In genomic region chr11:70467196-70468085, GRCh38 we compare ENCODE assay signal across 8 cellular contexts.
DNase-seq lines count a peak whose midpoint lies in the region; ATAC-seq, FAIRE-seq and TF ChIP-seq lines count a peak whose summit lies in the region.

No MANE protein-coding gene starts in this region.

- CTCF ChIA-PET in A549 (lab: Yijun Ruan, JAX), result interaction anchor here (0.6 to 3.4 kb wide), 27 partner anchors 8 to 872 kb away, joined by 3 to 22 read pairs (median 3); partner anchors contain the start of gene SHANK2
- CTCF ChIA-PET in CD8-positive, alpha-beta memory T cell (lab: Charles Lee), result no interaction called here

- 37% methylated on average over 20 of the region's 20 CpGs for WGBS in A549 (ENCODE audit: missing lambda C conversion rate)
- WGBS in pancreas, 2 donors, result 28 to 30% methylated on average over 20 of the region's 20 CpGs

- peak; percentile 92 to 95 for TF ChIP-seq RAD21 in A549 (conservative IDR thresholded peaks at IDR 0.05 in 1 of 2, IDR thresholded peaks at IDR 0.05 in 1 of 2)

- no peak for FAIRE-seq in A549 (lab: Jason Lieb, UNC)
- FAIRE-seq in frontal cortex (lab: Jason Lieb, UNC), result peak; percentile 90
- peak; percentile 72 for FAIRE-seq in pancreas (lab: Jason Lieb, UNC)

- intact Hi-C loops in pancreas (cut with DNase I), result loop anchor here in 1 of 3 donors (10.0 kb wide), 1 partner anchor 287 kb away; no protein-coding TSS in a partner anchor

- H3K9me3 ChIP-seq in A549, result no peaks in the 10 kb centered on the region
- H3K9me3 ChIP-seq in pancreas, result no peaks in the 10 kb centered on the region
- no peaks in the 10 kb centered on the region for H3K9me3 ChIP-seq in CD8-positive, alpha-beta memory T cell (ENCODE audit: low read length)

- H3K27me3 ChIP-seq in pancreas, result no peaks in the 10 kb centered on the region
- H3K27me3 ChIP-seq in CD8-positive, alpha-beta memory T cell (ENCODE audit: insufficient read depth, low read length, poor library complexity, severe bottlenecking), result no peaks in the 10 kb centered on the region

- peak; percentile 92 for TF ChIP-seq CTCF in A549 (IDR thresholded peaks at IDR 0.05)
- peak; percentile 82 for TF ChIP-seq CTCF in GM10266 (IDR thresholded peaks at IDR 0.05; ENCODE audit: control insufficient read depth, insufficient read depth, low read depth, missing control alignments)
- peak; percentile 37 to 79 (median 67) for TF ChIP-seq CTCF in pancreas (IDR thresholded peaks at IDR 0.05)

- no peak overlapping the region for H3K4me3 ChIP-seq in A549
- no peak overlapping the region for H3K4me3 ChIP-seq in pancreas
- no peak overlapping the region for H3K4me3 ChIP-seq in CD8-positive, alpha-beta memory T cell (ENCODE audit: low read length)

- no peaks in the 10 kb centered on the region for H3K4me1 ChIP-seq in A549
- peaks cover 0 to 3% (median 0%) of the 10 kb centered on the region in 3 donors for H3K4me1 ChIP-seq in pancreas
- H3K4me1 ChIP-seq in CD8-positive, alpha-beta memory T cell (ENCODE audit: insufficient read depth, low read length), result no peaks in the 10 kb centered on the region

- H3K36me3 ChIP-seq in pancreas, result no peaks in the 10 kb centered on the region
- no peaks in the 10 kb centered on the region for H3K36me3 ChIP-seq in CD8-positive, alpha-beta memory T cell (ENCODE audit: insufficient read depth, low read length)

- H3K9me3 Mint-ChIP-seq in CD8-positive, alpha-beta memory T cell, result no peaks in the 10 kb centered on the region

- H3K4me3 Mint-ChIP-seq in CD8-positive, alpha-beta memory T cell, result no peak overlapping the region

- H3K27me3 Mint-ChIP-seq in CD8-positive, alpha-beta memory T cell, result peaks cover 8 to 22% of the 10 kb centered on the region in 2 donors

- H3K4me1 Mint-ChIP-seq in CD8-positive, alpha-beta memory T cell, result no peaks in the 10 kb centered on the region

- no peak for TF ChIP-seq POLR2A in A549 (IDR thresholded peaks at IDR 0.05; ENCODE audit: low read length)

- TF ChIP-seq EP300 in A549 (IDR thresholded peaks at IDR 0.05), result no peak

- POLR2A ChIA-PET in A549 (lab: Yijun Ruan, JAX), result no interaction called here
- POLR2A ChIA-PET in CD8-positive, alpha-beta memory T cell (lab: Charles Lee), result no interaction called here

- peak; percentile 51 to 57 for DNase-seq in A549 (ENCODE audit: low read depth in 1 of 2, low spot score in 1 of 2)
- peak; percentile 73 for DNase-seq in GM10266 (ENCODE audit: extremely low spot score)
- peak; percentile 69 to 79 for DNase-seq in NCI-H187 (lab: John Stamatoyannopoulos, UW)
- peak in 2 of 3 experiments; percentile 26 to 34 for DNase-seq in activated CD8-positive, alpha-beta memory T cell treated with anti-CD3 and anti-CD28 coated beads for 48 hours (ENCODE audit: low read depth in 2 of 3, low spot score in 2 of 3)
- DNase-seq in frontal cortex (ENCODE audit: low spot score in 2 of 2), result peak; percentile 63 to 69
- peak in 5 of 6 donors; percentile 26 to 88 (median 57) for DNase-seq in pancreas
- no peak for DNase-seq in CD8-positive, alpha-beta memory T cell

- no peaks in the 10 kb centered on the region for H3K36me3 Mint-ChIP-seq in CD8-positive, alpha-beta memory T cell

- H3K27ac ChIP-seq in A549 (no peak overlapping the region), pancreas (no peak overlapping the region)
- H3K27ac ChIP-seq in CD8-positive, alpha-beta memory T cell (ENCODE audit: low read depth, low read length), result no peak overlapping the region

- H3K27ac Mint-ChIP-seq in CD8-positive, alpha-beta memory T cell, result no peak overlapping the region

- H3K4me2 ChIP-seq in A549, result no peak overlapping the region

- peak; percentile 22 to 67; a peak in 3 of 6 replicates for ATAC-seq in A549
- ATAC-seq in pancreas, result peak; percentile 68 to 83 (median 80)
- no peak for ATAC-seq in GM19455 (IDR thresholded peaks at IDR 0.05; ENCODE audit: unreplicated experiment)

TF ChIP-seq in A549, 52 proteins besides CTCF, POLR2A, EP300 and RAD21:
- TF ChIP-seq NPAS2 (CRISPR knock-in tag; IDR thresholded peaks at IDR 0.05; ENCODE audit: borderline replicate concordance) (no peak), EHMT2 (IDR thresholded peaks at IDR 0.05; ENCODE audit: low read depth) (no peak), JUN (IDR thresholded peaks at IDR 0.05) (no peak), ZFP36 (IDR thresholded peaks at IDR 0.05; ENCODE audit: borderline replicate concordance, partially characterized antibody) (no peak), SMC3 (IDR thresholded peaks at IDR 0.05) (peak; percentile 77), HOXB5 (CRISPR knock-in tag; IDR thresholded peaks at IDR 0.05) (peak; percentile 94), CBX8 (IDR thresholded peaks at IDR 0.05) (no peak)

Comparison
In these comparisons a context has a peak if more than half of its experiments do, and no peak if none do; other contexts are left out.
1. DNase-seq: peak in A549 (2 of 2), GM10266 (single experiment), NCI-H187 (2 of 2), activated CD8-positive, alpha-beta memory T cell treated with anti-CD3 and anti-CD28 coated beads for 48 hours (2 of 3), frontal cortex (2 of 2) and pancreas (5 of 6); none in CD8-positive, alpha-beta memory T cell (0 of 5).
2. Peak in every context shown above with its lines, with median percentiles within 50 percentile points of each other: CTCF ChIP-seq.